In the genomic region with DNA sequence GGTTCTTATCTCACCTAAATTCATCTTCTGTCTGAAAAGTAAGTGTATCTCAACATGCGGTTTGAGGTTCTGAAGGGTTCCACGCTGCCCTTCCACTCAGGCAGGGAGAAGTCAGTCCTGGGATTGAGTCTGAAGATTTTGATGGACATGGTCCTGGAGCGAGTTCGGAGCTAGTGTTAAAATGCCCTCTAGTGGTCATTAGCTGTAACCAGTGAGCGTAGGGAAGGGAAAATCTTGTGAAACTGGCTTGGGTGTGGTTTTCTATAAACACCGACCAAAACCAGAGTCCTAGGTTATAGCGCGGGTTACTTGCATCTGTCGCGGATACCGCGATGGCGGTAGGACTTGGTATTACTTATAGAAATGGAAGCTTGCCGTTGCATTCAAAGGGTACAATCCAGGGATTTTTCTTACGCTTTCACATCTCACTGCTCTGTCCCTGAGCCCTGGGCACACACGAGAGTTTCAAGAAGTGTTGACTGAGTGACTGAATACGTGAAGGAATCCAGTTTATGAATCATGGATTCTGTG, we compare ENCODE assay signal across 1 cellular context.
A peak's percentile ranks its signal among the peaks of the same experiment; 100 is the strongest.
TF ChIP-seq lines count a peak whose summit lies in the region.

No MANE protein-coding gene starts in this region.

TF ChIP-seq in HEK293, 187 proteins besides CTCF, POLR2A, EP300 and RAD21 (continued from another document and continues in another):
- TF ChIP-seq, protein P1, sequence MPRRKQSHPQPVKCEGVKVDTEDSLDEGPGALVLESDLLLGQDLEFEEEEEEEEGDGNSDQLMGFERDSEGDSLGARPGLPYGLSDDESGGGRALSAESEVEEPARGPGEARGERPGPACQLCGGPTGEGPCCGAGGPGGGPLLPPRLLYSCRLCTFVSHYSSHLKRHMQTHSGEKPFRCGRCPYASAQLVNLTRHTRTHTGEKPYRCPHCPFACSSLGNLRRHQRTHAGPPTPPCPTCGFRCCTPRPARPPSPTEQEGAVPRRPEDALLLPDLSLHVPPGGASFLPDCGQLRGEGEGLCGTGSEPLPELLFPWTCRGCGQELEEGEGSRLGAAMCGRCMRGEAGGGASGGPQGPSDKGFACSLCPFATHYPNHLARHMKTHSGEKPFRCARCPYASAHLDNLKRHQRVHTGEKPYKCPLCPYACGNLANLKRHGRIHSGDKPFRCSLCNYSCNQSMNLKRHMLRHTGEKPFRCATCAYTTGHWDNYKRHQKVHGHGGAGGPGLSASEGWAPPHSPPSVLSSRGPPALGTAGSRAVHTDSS (tag by site-specific recombination; IDR thresholded peaks at IDR 0.05): no peak
- TF ChIP-seq SP3 (tag by site-specific recombination; IDR thresholded peaks at IDR 0.05) (no peak), IKZF3 (tag by site-specific recombination; IDR thresholded peaks at IDR 0.05) (no peak), ZNF677 (tag by site-specific recombination; IDR thresholded peaks at IDR 0.05) (no peak), ZNF449 (tag by site-specific recombination; IDR thresholded peaks at IDR 0.05) (no peak), ZNF600 (tag by site-specific recombination; IDR thresholded peaks at IDR 0.05) (no peak), ZNF223 (tag by site-specific recombination; IDR thresholded peaks at IDR 0.05) (no peak), PRDM10 (tag by site-specific recombination; IDR thresholded peaks at IDR 0.05) (no peak), KLF1 (tag by site-specific recombination; IDR thresholded peaks at IDR 0.05) (0 out of 2 replicates have a peak, but pooled peaks have one; percentile 24), MEIS1 (CRISPR knock-in tag; IDR thresholded peaks at IDR 0.05; ENCODE audit: borderline replicate concordance) (no peak), BCL11B (tag by site-specific recombination; IDR thresholded peaks at IDR 0.05; ENCODE audit: low read depth) (no peak), HOXA7 (CRISPR knock-in tag; IDR thresholded peaks at IDR 0.05; ENCODE audit: borderline replicate concordance) (no peak), ZNF19 (tag by site-specific recombination; IDR thresholded peaks at IDR 0.05; ENCODE audit: low read depth) (no peak), ZNF114 (tag by site-specific recombination; IDR thresholded peaks at IDR 0.05) (no peak), GLI4 (tag by site-specific recombination; IDR thresholded peaks at IDR 0.05) (no peak), ZNF266 (tag by site-specific recombination; IDR thresholded peaks at IDR 0.05; ENCODE audit: low read depth) (no peak), ZNF623 (tag by site-specific recombination; IDR thresholded peaks at IDR 0.05) (no peak), ZNF341 (tag by site-specific recombination; IDR thresholded peaks at IDR 0.05; ENCODE audit: low read depth) (no peak), ZFP69B (tag by site-specific recombination; IDR thresholded peaks at IDR 0.05) (no peak), KLF7 (tag by site-specific recombination; IDR thresholded peaks at IDR 0.05; ENCODE audit: borderline replicate concordance) (no peak), ZNF37A (tag by site-specific recombination; IDR thresholded peaks at IDR 0.05) (no peak), ZNF510 (tag by site-specific recombination; IDR thresholded peaks at IDR 0.05; ENCODE audit: insufficient replicate concordance) (no peak), ZNF785 (tag by site-specific recombination; IDR thresholded peaks at IDR 0.05) (no peak), ZNF394 (tag by site-specific recombination; IDR thresholded peaks at IDR 0.05; ENCODE audit: borderline replicate concordance) (no peak), RBAK (tag by site-specific recombination; IDR thresholded peaks at IDR 0.05) (no peak), ZNF610 (tag by site-specific recombination; IDR thresholded peaks at IDR 0.05; ENCODE audit: borderline replicate concordance) (no peak), ZNF311 (tag by site-specific recombination; IDR thresholded peaks at IDR 0.05; ENCODE audit: borderline replicate concordance) (no peak), ZBTB48 (tag by site-specific recombination; IDR thresholded peaks at IDR 0.05) (0 out of 2 replicates have a peak, but pooled peaks have one; percentile 41), ZNF140 (tag by site-specific recombination; IDR thresholded peaks at IDR 0.05) (peak; percentile 82; the same call in 1 of the 2 replicates), ZXDB (tag by site-specific recombination; IDR thresholded peaks at IDR 0.05) (no peak), KLF8 (tag by site-specific recombination; IDR thresholded peaks at IDR 0.05) (peak; percentile 26; the same call in 1 of the 2 replicates), HOXC10 (CRISPR knock-in tag; IDR thresholded peaks at IDR 0.05) (no peak), ZNF16 (tag by site-specific recombination; IDR thresholded peaks at IDR 0.05; ENCODE audit: low read depth) (no peak), ZNF175 (tag by site-specific recombination; IDR thresholded peaks at IDR 0.05) (no peak), ZNF202 (tag by site-specific recombination; IDR thresholded peaks at IDR 0.05; ENCODE audit: borderline replicate concordance) (no peak), ZNF274 (IDR thresholded peaks at IDR 0.05; ENCODE audit: low read length) (no peak), ZNF274 (tag by site-specific recombination; IDR thresholded peaks at IDR 0.05; ENCODE audit: borderline replicate concordance) (no peak), ZNF174 (tag by site-specific recombination; IDR thresholded peaks at IDR 0.05) (no peak), PRDM6 (tag by site-specific recombination; IDR thresholded peaks at IDR 0.05) (no peak), ATF2 (tag by site-specific recombination; IDR thresholded peaks at IDR 0.05; ENCODE audit: low read depth) (no peak), ZFHX2 (tag by site-specific recombination; conservative IDR thresholded peaks at IDR 0.05) (no peak)
- TF ChIP-seq, protein P2, sequence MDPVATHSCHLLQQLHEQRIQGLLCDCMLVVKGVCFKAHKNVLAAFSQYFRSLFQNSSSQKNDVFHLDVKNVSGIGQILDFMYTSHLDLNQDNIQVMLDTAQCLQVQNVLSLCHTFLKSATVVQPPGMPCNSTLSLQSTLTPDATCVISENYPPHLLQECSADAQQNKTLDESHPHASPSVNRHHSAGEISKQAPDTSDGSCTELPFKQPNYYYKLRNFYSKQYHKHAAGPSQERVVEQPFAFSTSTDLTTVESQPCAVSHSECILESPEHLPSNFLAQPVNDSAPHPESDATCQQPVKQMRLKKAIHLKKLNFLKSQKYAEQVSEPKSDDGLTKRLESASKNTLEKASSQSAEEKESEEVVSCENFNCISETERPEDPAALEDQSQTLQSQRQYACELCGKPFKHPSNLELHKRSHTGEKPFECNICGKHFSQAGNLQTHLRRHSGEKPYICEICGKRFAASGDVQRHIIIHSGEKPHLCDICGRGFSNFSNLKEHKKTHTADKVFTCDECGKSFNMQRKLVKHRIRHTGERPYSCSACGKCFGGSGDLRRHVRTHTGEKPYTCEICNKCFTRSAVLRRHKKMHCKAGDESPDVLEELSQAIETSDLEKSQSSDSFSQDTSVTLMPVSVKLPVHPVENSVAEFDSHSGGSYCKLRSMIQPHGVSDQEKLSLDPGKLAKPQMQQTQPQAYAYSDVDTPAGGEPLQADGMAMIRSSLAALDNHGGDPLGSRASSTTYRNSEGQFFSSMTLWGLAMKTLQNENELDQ (tag by site-specific recombination; IDR thresholded peaks at IDR 0.05; ENCODE audit: low read depth): no peak
- TF ChIP-seq, protein P3, sequence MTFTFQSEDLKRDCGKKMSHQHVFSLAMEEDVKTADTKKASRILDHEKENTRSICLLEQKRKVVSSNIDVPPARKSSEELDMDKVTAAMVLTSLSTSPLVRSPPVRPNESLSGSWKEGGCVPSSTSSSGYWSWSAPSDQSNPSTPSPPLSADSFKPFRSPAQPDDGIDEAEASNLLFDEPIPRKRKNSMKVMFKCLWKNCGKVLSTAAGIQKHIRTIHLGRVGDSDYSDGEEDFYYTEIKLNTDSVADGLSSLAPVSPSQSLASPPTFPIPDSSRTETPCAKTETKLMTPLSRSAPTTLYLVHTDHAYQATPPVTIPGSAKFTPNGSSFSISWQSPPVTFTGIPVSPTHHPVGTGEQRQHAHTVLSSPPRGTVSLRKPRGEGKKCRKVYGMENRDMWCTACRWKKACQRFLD (tag by site-specific recombination; IDR thresholded peaks at IDR 0.05): no peak
- TF ChIP-seq, protein P4, sequence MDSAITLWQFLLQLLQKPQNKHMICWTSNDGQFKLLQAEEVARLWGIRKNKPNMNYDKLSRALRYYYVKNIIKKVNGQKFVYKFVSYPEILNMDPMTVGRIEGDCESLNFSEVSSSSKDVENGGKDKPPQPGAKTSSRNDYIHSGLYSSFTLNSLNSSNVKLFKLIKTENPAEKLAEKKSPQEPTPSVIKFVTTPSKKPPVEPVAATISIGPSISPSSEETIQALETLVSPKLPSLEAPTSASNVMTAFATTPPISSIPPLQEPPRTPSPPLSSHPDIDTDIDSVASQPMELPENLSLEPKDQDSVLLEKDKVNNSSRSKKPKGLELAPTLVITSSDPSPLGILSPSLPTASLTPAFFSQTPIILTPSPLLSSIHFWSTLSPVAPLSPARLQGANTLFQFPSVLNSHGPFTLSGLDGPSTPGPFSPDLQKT (IDR thresholded peaks at IDR 0.05; ENCODE audit: borderline replicate concordance, low read depth, low read length): no peak
